Comparison of ENCODE assay signal across 1 cellular context in the genomic region with DNA sequence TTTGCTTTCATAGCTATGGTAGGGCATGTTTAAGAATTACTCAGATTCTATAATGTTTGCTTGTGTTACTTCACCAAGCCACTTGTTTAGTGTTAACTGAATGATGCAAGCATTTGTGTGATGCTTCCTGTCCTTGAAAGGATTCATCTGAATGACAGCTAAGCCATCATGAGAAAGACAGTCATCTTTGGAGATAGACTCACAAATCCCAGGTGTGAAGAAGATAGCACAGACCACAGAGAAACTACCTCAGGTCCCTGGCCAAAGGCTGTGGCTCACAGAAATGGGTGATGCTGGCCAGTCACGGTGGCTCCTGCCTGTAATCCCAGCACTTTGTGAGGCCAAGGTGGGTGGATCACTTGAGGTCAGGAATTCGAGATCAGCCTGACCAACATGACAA.
TF ChIP-seq lines count a peak whose summit lies in the region.

No MANE protein-coding gene starts in this region.

TF ChIP-seq in GM23338, 12 proteins besides CTCF, POLR2A, EP300 and RAD21 (continued from another document):
- no peak for TF ChIP-seq JUNB (IDR thresholded peaks at IDR 0.05; ENCODE audit: unreplicated experiment)
- TF ChIP-seq NANOG (IDR thresholded peaks at IDR 0.05; ENCODE audit: borderline replicate concordance), result no peak
